In genomic region chr4:162497564-162498167, GRCh38 we compare ENCODE assay signal across 8 cellular contexts.
DNase-seq lines count a peak whose midpoint lies in the region; ATAC-seq, FAIRE-seq and TF ChIP-seq lines count a peak whose summit lies in the region.

No MANE protein-coding gene starts in this region.

- TF ChIP-seq CTCF in A549 (IDR thresholded peaks at IDR 0.05), result peak; percentile 85
- peak; percentile 64 for TF ChIP-seq CTCF in LNCAP (IDR thresholded peaks at IDR 0.05)
- peak; percentile 68 for TF ChIP-seq CTCF in WERI-Rb-1 (IDR thresholded peaks at IDR 0.05; ENCODE audit: low read depth, low read length)
- TF ChIP-seq CTCF in glutamatergic neuron (IDR thresholded peaks at IDR 0.05; ENCODE audit: partially characterized antibody, unreplicated experiment), result peak; percentile 82
- TF ChIP-seq CTCF in sigmoid colon (IDR thresholded peaks at IDR 0.05), result peak; percentile 59 to 87 (median 80)

- H3K4me2 ChIP-seq in A549, result peak overlapping the region; percentile 4; the same call in 1 of the 3 replicates

- no peak overlapping the region for H3K4me3 ChIP-seq in A549
- no peak overlapping the region for H3K4me3 ChIP-seq in WERI-Rb-1 (ENCODE audit: low read depth, low read length)
- no peak overlapping the region for H3K4me3 ChIP-seq in sigmoid colon

- 4% methylated on average over 5 of the region's 5 CpGs for WGBS in A549 (ENCODE audit: missing lambda C conversion rate)
- 1 to 7% methylated on average over 5 of the region's 5 CpGs for WGBS in sigmoid colon, 2 donors

- no peaks in the 10 kb centered on the region for H3K36me3 ChIP-seq in WERI-Rb-1
- H3K36me3 ChIP-seq in sigmoid colon, result no peaks in the 10 kb centered on the region

- no peaks in the 10 kb centered on the region for H3K36me3 Mint-ChIP-seq in glutamatergic neuron (ENCODE audit: unreplicated experiment)

- H3K4me1 Mint-ChIP-seq in glutamatergic neuron (ENCODE audit: low read depth, unreplicated experiment), result no peaks in the 10 kb centered on the region

- peaks cover 2% of the 10 kb centered on the region for H3K27me3 Mint-ChIP-seq in glutamatergic neuron (ENCODE audit: unreplicated experiment)

- TF ChIP-seq EP300 in A549 (IDR thresholded peaks at IDR 0.05) (no peak), sigmoid colon (IDR thresholded peaks at IDR 0.05) (no peak)

- TF ChIP-seq POLR2A in A549 (IDR thresholded peaks at IDR 0.05; ENCODE audit: low read length) (no peak), sigmoid colon (IDR thresholded peaks at IDR 0.05) (no peak)

- peaks cover 2% of the 10 kb centered on the region for H3K9me3 Mint-ChIP-seq in glutamatergic neuron (ENCODE audit: unreplicated experiment)

- no peak overlapping the region for H3K27ac Mint-ChIP-seq in glutamatergic neuron (ENCODE audit: unreplicated experiment)

- H3K4me3 Mint-ChIP-seq in glutamatergic neuron (ENCODE audit: unreplicated experiment), result no peak overlapping the region

- TF ChIP-seq RAD21 in A549 (conservative IDR thresholded peaks at IDR 0.05 in 1 of 2, IDR thresholded peaks at IDR 0.05 in 1 of 2), result peak; percentile 90 to 95

- peak; percentile 5 to 26 for DNase-seq in A549 (ENCODE audit: low read depth in 1 of 2, low spot score in 1 of 2)
- DNase-seq in GM04503 (ENCODE audit: low read depth), result peak; percentile 4
- peak; percentile 48 for DNase-seq in H4 (ENCODE audit: low spot score)
- DNase-seq in WERI-Rb-1, result no peak
- DNase-seq in glutamatergic neuron, result no peak
- no peak for DNase-seq in sigmoid colon
- DNase-seq in GM19238 (ENCODE audit: insufficient read length, low spot score), result no peak

- intact Hi-C loops in sigmoid colon (cut with DNase I), result loop anchor here (1.0 to 5.0 kb wide), 2 partner anchors 835 to 1045 kb away; partner anchors contain the start of gene NPY1R

- no peaks in the 10 kb centered on the region for H3K4me1 ChIP-seq in A549
- no peaks in the 10 kb centered on the region for H3K4me1 ChIP-seq in sigmoid colon

- CTCF ChIA-PET in A549 (lab: Yijun Ruan, JAX), result interaction anchor here (0.6 to 1.9 kb wide), 22 partner anchors 10 to 1052 kb away, joined by 3 to 12 read pairs (median 3); partner anchors contain the start of gene NPY1R

- H3K27ac ChIP-seq in A549, result no peak overlapping the region
- no peak overlapping the region for H3K27ac ChIP-seq in WERI-Rb-1
- H3K27ac ChIP-seq in sigmoid colon, result no peak overlapping the region

- FAIRE-seq in A549 (lab: Jason Lieb, UNC), result no peak

- peak in 1 of 2 experiments; percentile 66; a peak in 2 of 6 replicates for ATAC-seq in A549

- H3K27me3 ChIP-seq in WERI-Rb-1 (ENCODE audit: insufficient read depth, low read depth, severe bottlenecking) (no peaks in the 10 kb centered on the region), sigmoid colon (peaks cover 0 to 3% (median 0%) of the 10 kb centered on the region in 3 donors)

- H3K9me3 ChIP-seq in A549 (no peaks in the 10 kb centered on the region), WERI-Rb-1 (ENCODE audit: severe bottlenecking) (no peaks in the 10 kb centered on the region), sigmoid colon (no peaks in the 10 kb centered on the region)

- POLR2A ChIA-PET in A549 (lab: Yijun Ruan, JAX), result no interaction called here

TF ChIP-seq in A549, 52 proteins besides CTCF, POLR2A, EP300 and RAD21:
- peak; percentile 87 for TF ChIP-seq SMC3 (IDR thresholded peaks at IDR 0.05)
- peak; percentile 99 to 100 for TF ChIP-seq CEBPB (IDR thresholded peaks at IDR 0.05)
- no peak for TF ChIP-seq CHD4 (IDR thresholded peaks at IDR 0.05; ENCODE audit: borderline replicate concordance)

Comparison
In these comparisons a context has a peak if more than half of its experiments do, and no peak if none do; other contexts are left out.
1. DNase-seq: peak in A549 (2 of 2), GM04503 (single experiment) and H4 (single experiment); none in WERI-Rb-1 (single experiment), glutamatergic neuron (single experiment), sigmoid colon (single experiment) and GM19238 (single experiment).
2. Peak in every context shown above with its lines, with median percentiles within 50 percentile points of each other: CTCF ChIP-seq.